In genomic region chr1:230210979-230211336, GRCh38 we compare ENCODE assay signal across 13 cellular contexts.
DNase-seq lines count a peak whose midpoint lies in the region; ATAC-seq and TF ChIP-seq lines count a peak whose summit lies in the region.
"Had no signal": no experiment of that assay in that cellular context is flagged by ENCODE, and none has a peak within 500 bp of the region (broad histone marks: within the 10 kb centered on the region; RNA-seq: fewer than 3 reads in every experiment).

No MANE protein-coding gene starts in this region.

- H3K9me3 ChIP-seq in tibial artery, result no peaks in the 10 kb centered on the region

- H3K27me3 Mint-ChIP-seq in T-helper 1 cell treated with Interleukin-12 subunit alpha and Interleukin-12 subunit beta and Interleukin-4 antibody, amounts not matched to agents 30 μg/mL and 1 μg/mL, for 36 hours (ENCODE audit: low read depth), result no peaks in the 10 kb centered on the region
- H3K27me3 Mint-ChIP-seq in memory B cell, result no peaks in the 10 kb centered on the region

- H3K27ac Mint-ChIP-seq in T-helper 1 cell treated with Interleukin-12 subunit alpha and Interleukin-12 subunit beta and Interleukin-4 antibody, amounts not matched to agents 30 μg/mL and 1 μg/mL, for 36 hours, result peak overlapping the region; percentile 56
- peak overlapping the region; percentile 74 for H3K27ac Mint-ChIP-seq in memory B cell

- H3K9me3 Mint-ChIP-seq in T-helper 1 cell treated with Interleukin-12 subunit alpha and Interleukin-12 subunit beta and Interleukin-4 antibody, amounts not matched to agents 30 μg/mL and 1 μg/mL, for 36 hours, result no peaks in the 10 kb centered on the region
- H3K9me3 Mint-ChIP-seq in memory B cell, result peaks cover 2% of the 10 kb centered on the region

- H3K27ac ChIP-seq in cingulate gyrus (ENCODE audit: low read depth, low read length) (peak overlapping the region; percentile 7), tibial artery (peak overlapping the region; percentile 77 to 78)
- H3K27ac ChIP-seq: 22Rv1 had no signal

- H3K36me3 Mint-ChIP-seq in T-helper 1 cell treated with Interleukin-12 subunit alpha and Interleukin-12 subunit beta and Interleukin-4 antibody, amounts not matched to agents 30 μg/mL and 1 μg/mL, for 36 hours (ENCODE audit: low read depth), result peaks cover 7% of the 10 kb centered on the region
- peaks cover 2% of the 10 kb centered on the region for H3K36me3 Mint-ChIP-seq in memory B cell

- no peak overlapping the region for H3K4me3 Mint-ChIP-seq in T-helper 1 cell treated with Interleukin-12 subunit alpha and Interleukin-12 subunit beta and Interleukin-4 antibody, amounts not matched to agents 30 μg/mL and 1 μg/mL, for 36 hours
- no peak overlapping the region for H3K4me3 Mint-ChIP-seq in memory B cell

- ATAC-seq in memory B cell (ENCODE audit: low read depth) (no peak), GM18858 (IDR thresholded peaks at IDR 0.05; ENCODE audit: unreplicated experiment) (no peak), HG02970 (IDR thresholded peaks at IDR 0.05; ENCODE audit: low FRiP score, unreplicated experiment) (no peak), HG02623 (IDR thresholded peaks at IDR 0.05; ENCODE audit: unreplicated experiment) (no peak)

- intact Hi-C loops in tibial artery (cut with DNase I; ENCODE audit: low total_unique reads), result loop anchor here (5.0 kb wide), 2 partner anchors 119 to 134 kb away; no protein-coding TSS in a partner anchor

- H3K27me3 ChIP-seq in tibial artery, result no peaks in the 10 kb centered on the region

- H3K36me3 ChIP-seq in tibial artery, result no peaks in the 10 kb centered on the region

- DNase-seq in T-helper 1 cell, result no peak
- DNase-seq in memory B cell (ENCODE audit: low spot score in 2 of 2), result no peak
- peak in 1 of 2 donors; percentile 49 for DNase-seq in tibial artery
- DNase-seq: foreskin fibroblast, kidney, NCI-H345, T1000 had no signal

- H3K4me3 ChIP-seq in tibial artery, result peak overlapping the region; percentile 10 to 32

- TF ChIP-seq CTCF in tibial artery (IDR thresholded peaks at IDR 0.05), result no peak

- peaks cover 0 to 94% (median 59%) of the 10 kb centered on the region in 4 donors for H3K4me1 ChIP-seq in tibial artery

- H3K4me1 Mint-ChIP-seq in T-helper 1 cell treated with Interleukin-12 subunit alpha and Interleukin-12 subunit beta and Interleukin-4 antibody, amounts not matched to agents 30 μg/mL and 1 μg/mL, for 36 hours (ENCODE audit: low read depth), result peaks cover 58% of the 10 kb centered on the region
- peaks cover 53% of the 10 kb centered on the region for H3K4me1 Mint-ChIP-seq in memory B cell
